Comparison of ENCODE assay signal across 24 cellular contexts in genomic region chr5:168707646-168708300, GRCh38.
DNase-seq lines count a peak whose midpoint lies in the region; ATAC-seq and TF ChIP-seq lines count a peak whose summit lies in the region.
"Had no signal": no experiment of that assay in that cellular context is flagged by ENCODE, and none has a peak within 500 bp of the region (broad histone marks: within the 10 kb centered on the region; RNA-seq: fewer than 3 reads in every experiment).

No MANE protein-coding gene starts in this region.

- H3K9ac ChIP-seq in IMR-90 (ENCODE audit: low read depth, low read length): no peak overlapping the region
- H3K9ac ChIP-seq in mesenchymal stem cell (ENCODE audit: low read length): no peak overlapping the region
- H3K9ac ChIP-seq in SK-N-SH: no peak overlapping the region
- H3K9ac ChIP-seq: BLaER1 treated with 17β-estradiol and CSF1 and Interleukin-3, amounts not matched to agents 10 nM and 100 nM had no signal

- H2BK120ac ChIP-seq in IMR-90 (ENCODE audit: low read depth, low read length) (no peak overlapping the region), mesenchymal stem cell (ENCODE audit: low read depth, low read length) (no peak overlapping the region)

- no peak overlapping the region for H3K4ac ChIP-seq in IMR-90 (ENCODE audit: low read depth, low read length)
- no peak overlapping the region for H3K4ac ChIP-seq in mesenchymal stem cell (ENCODE audit: low read depth in 1 of 2, low read length in 2 of 2)

- H2BK5ac ChIP-seq in IMR-90 (ENCODE audit: low read depth, low read length, poor library complexity, severe bottlenecking) (no peak overlapping the region), mesenchymal stem cell (ENCODE audit: low read depth, low read length, poor library complexity, severe bottlenecking) (no peak overlapping the region)

- DNase-seq in IMR-90 (no peak), cerebellar nuclear complex (lab: John Stamatoyannopoulos, UW) (peak; percentile 26 to 60), mesenchymal stem cell (no peak), upper lobe of right lung (no peak), COLO829 (ENCODE audit: low spot score) (no peak), SK-N-SH (no peak)
- DNase-seq: AML-193; CD4-positive, alpha-beta T cell; DMS53; GDM1; NCI-H1048; NCI-H1417 treated with DMSO at 0.1 percent for 48 hours; NCI-H1694 treated with DMSO at 0.1 percent for 48 hours; NCI-H2081; NCI-H2227 treated with DMSO at 0.1 percent for 48 hours; NCI-H526 treated with DMSO at 0.1 percent for 48 hours; PC-9; SJCRH30 had no signal

- 75% methylated on average over 5 of the region's 9 CpGs; no CpG with 5 or more reads in 1 of the 2 experiments for WGBS in IMR-90 (ENCODE audit: extremely low coverage in 2 of 2, insufficient read length in 1 of 2), 2 experiments
- WGBS in mesenchymal stem cell: 95% methylated on average over 9 of the region's 9 CpGs
- 96% methylated on average over 7 of the region's 9 CpGs for WGBS in SK-N-SH (ENCODE audit: low lambda C conversion rate)

- dilution Hi-C loops in IMR-90 (cut with HindIII; ENCODE audit: low sequenced_read_pairs, unreplicated experiment): no loop called here

- no peaks in the 10 kb centered on the region for H4K20me1 ChIP-seq in IMR-90 (ENCODE audit: insufficient read depth, low read length)
- H4K20me1 ChIP-seq in SK-N-SH (ENCODE audit: insufficient read depth): no peaks in the 10 kb centered on the region
- H4K20me1 ChIP-seq: BLaER1 treated with 17β-estradiol and CSF1 and Interleukin-3, amounts not matched to agents 10 nM and 100 nM had no signal

- H3K27ac ChIP-seq in IMR-90 (ENCODE audit: insufficient read depth, low read length): no peak overlapping the region
- H3K27ac ChIP-seq in mesenchymal stem cell (ENCODE audit: low read length, poor library complexity, severe bottlenecking): no peak overlapping the region
- H3K27ac ChIP-seq in upper lobe of right lung: no peak overlapping the region
- H3K27ac ChIP-seq in SK-N-SH (ENCODE audit: low read depth in 2 of 2, low read length in 1 of 2): peak overlapping the region in 1 of 2 experiments; percentile 61; a peak in 2 of 4 replicates
- H3K27ac ChIP-seq: A549; BLaER1 treated with 17β-estradiol and CSF1 and Interleukin-3, amounts not matched to agents 10 nM and 100 nM; HL-60; PC-9; SJCRH30 had no signal

- no peaks in the 10 kb centered on the region for H3K36me3 Mint-ChIP-seq in activated T-helper 17 cell treated with anti-CD3 and anti-CD28 coated beads, Interleukin-2, amount 50 U/mL, for 72 hours (ENCODE audit: low read depth)

- H3K4me1 ChIP-seq in IMR-90 (ENCODE audit: control insufficient read depth, insufficient read depth, low read length): peaks cover 3% of the 10 kb centered on the region
- peaks cover 2% of the 10 kb centered on the region for H3K4me1 ChIP-seq in mesenchymal stem cell (ENCODE audit: control insufficient read depth, insufficient read depth, low read depth, low read length)
- H3K4me1 ChIP-seq in upper lobe of right lung: no peaks in the 10 kb centered on the region
- peaks cover under 1 to 28% of the 10 kb centered on the region in 2 experiments; a peak in 3 of 4 replicates for H3K4me1 ChIP-seq in SK-N-SH (ENCODE audit: control insufficient read depth in 1 of 2, insufficient read depth in 2 of 2, low read depth in 1 of 2, low read length in 1 of 2)
- H3K4me1 ChIP-seq: SJCRH30 had no signal

- H3K79me1 ChIP-seq in IMR-90 (ENCODE audit: low read depth in 1 of 2, low read length in 2 of 2) (no peaks in the 10 kb centered on the region), mesenchymal stem cell (replicated peaks; ENCODE audit: low read length, poor library complexity, severe bottlenecking) (no peaks in the 10 kb centered on the region)

- no peak overlapping the region for H3K56ac ChIP-seq in IMR-90 (ENCODE audit: extremely low read depth, insufficient read depth, low read length)

- H3K27me3 ChIP-seq in IMR-90 (ENCODE audit: control insufficient read depth, insufficient read depth, low read length) (no peaks in the 10 kb centered on the region), mesenchymal stem cell (ENCODE audit: control insufficient read depth in 1 of 2, insufficient read depth in 1 of 2, low read length in 2 of 2) (no peaks in the 10 kb centered on the region), upper lobe of right lung (no peaks in the 10 kb centered on the region), SK-N-SH (ENCODE audit: insufficient read depth) (no peaks in the 10 kb centered on the region)
- H3K27me3 ChIP-seq: BLaER1 treated with 17β-estradiol and CSF1 and Interleukin-3, amounts not matched to agents 10 nM and 100 nM; SJCRH30 had no signal

- H3K9me1 ChIP-seq in IMR-90 (ENCODE audit: insufficient read depth, low read length): peaks cover 4% of the 10 kb centered on the region; the same call in 1 of the 2 replicates

- H2AK9ac ChIP-seq in IMR-90 (replicated peaks; ENCODE audit: low read depth, low read length, poor library complexity): no peak overlapping the region

- H4K91ac ChIP-seq in IMR-90 (ENCODE audit: insufficient read depth, low read depth, low read length) (no peak overlapping the region), mesenchymal stem cell (ENCODE audit: low read length) (peak overlapping the region; percentile 11)

- H3K4me2 ChIP-seq in IMR-90 (ENCODE audit: low read depth, low read length) (no peak overlapping the region), mesenchymal stem cell (ENCODE audit: low read length, poor library complexity, severe bottlenecking) (no peak overlapping the region), SK-N-SH (no peak overlapping the region)
- H3K4me2 ChIP-seq: A549; BLaER1 treated with 17β-estradiol and CSF1 and Interleukin-3, amounts not matched to agents 10 nM and 100 nM; PC-9 had no signal

- H2AK5ac ChIP-seq in IMR-90 (ENCODE audit: low read depth, low read length) (no peak overlapping the region), mesenchymal stem cell (ENCODE audit: low read length, severe bottlenecking) (no peak overlapping the region)

- no peaks in the 10 kb centered on the region for H3K9me3 Mint-ChIP-seq in activated T-helper 17 cell treated with anti-CD3 and anti-CD28 coated beads, Interleukin-2, amount 50 U/mL, for 72 hours
- H3K9me3 Mint-ChIP-seq: CD4-positive, alpha-beta T cell had no signal

- in situ Hi-C loops in IMR-90 (cut with MboI; ENCODE audit: low sequenced_read_pairs): no loop called here

- H4K5ac ChIP-seq in IMR-90 (ENCODE audit: low read depth, low read length): no peak overlapping the region

- no peaks in the 10 kb centered on the region for H3K79me2 ChIP-seq in SK-N-SH (ENCODE audit: insufficient read depth)

- TF ChIP-seq EP300 in SK-N-SH (IDR thresholded peaks at IDR 0.05; ENCODE audit: borderline replicate concordance in 1 of 2, low read depth in 1 of 2, low read length in 1 of 2): no peak

- H4K8ac ChIP-seq in IMR-90 (ENCODE audit: low read depth in 2 of 2, low read length in 2 of 2) (no peak overlapping the region), mesenchymal stem cell (ENCODE audit: low read length) (no peak overlapping the region)

- TF ChIP-seq RAD21 in IMR-90 (IDR thresholded peaks at IDR 0.05; ENCODE audit: low read length) (no peak), SK-N-SH (IDR thresholded peaks at IDR 0.05; ENCODE audit: low read length) (no peak)

- CTCF ChIA-PET in IMR-90 (lab: Yijun Ruan, JAX): interaction anchor here (0.8 kb wide), 1 partner anchor 236 kb away, joined by 3 read pairs; no protein-coding TSS in a partner anchor
- CTCF ChIA-PET in SK-N-SH (lab: Yijun Ruan, JAX): interaction anchor here (1.0 to 1.9 kb wide), 6 partner anchors 10 to 239 kb away, joined by 3 to 6 read pairs (median 4); no protein-coding TSS in a partner anchor

- H3K9me2 ChIP-seq in SK-N-SH: no peaks in the 10 kb centered on the region

- POLR2A ChIA-PET in IMR-90 (lab: Charles Lee; ENCODE audit: unreplicated experiment) (no interaction called here), SK-N-SH (lab: Yijun Ruan, JAX) (no interaction called here)

- ATAC-seq in IMR-90 (ENCODE audit: low read depth) (no peak), upper lobe of right lung (peak; percentile 28)
- ATAC-seq in activated T-helper 17 cell treated with anti-CD3 and anti-CD28 coated beads, Interleukin-2, amount 50 U/mL, for 72 hours (replicated peaks): no peak
- ATAC-seq: GM12878, Right ventricle myocardium inferior had no signal

- H3K4me1 Mint-ChIP-seq in activated T-helper 17 cell treated with anti-CD3 and anti-CD28 coated beads, Interleukin-2, amount 50 U/mL, for 72 hours: no peaks in the 10 kb centered on the region

- no peaks in the 10 kb centered on the region for H3K27me3 Mint-ChIP-seq in activated T-helper 17 cell treated with anti-CD3 and anti-CD28 coated beads, Interleukin-2, amount 50 U/mL, for 72 hours
- H3K27me3 Mint-ChIP-seq: CD4-positive, alpha-beta T cell had no signal

- no TSS peak for BruUV-seq in IMR-90 (replicated peaks; lab: Mats Ljungman, UMichigan)

- H2BK15ac ChIP-seq in IMR-90 (ENCODE audit: low read depth, low read length): no peak overlapping the region
- no peak overlapping the region for H2BK15ac ChIP-seq in mesenchymal stem cell (ENCODE audit: low read depth, poor library complexity, severe bottlenecking)

- peaks cover 8% of the 10 kb centered on the region for H3F3A ChIP-seq in SK-N-SH (replicated peaks; ENCODE audit: insufficient read depth)

- H3K14ac ChIP-seq in IMR-90 (replicated peaks; ENCODE audit: low read depth, low read length): no peak overlapping the region
- H3K14ac ChIP-seq in mesenchymal stem cell (ENCODE audit: low read length in 2 of 2): no peak overlapping the region

- no peak overlapping the region for H3K4me3 Mint-ChIP-seq in activated T-helper 17 cell treated with anti-CD3 and anti-CD28 coated beads, Interleukin-2, amount 50 U/mL, for 72 hours
- H3K4me3 Mint-ChIP-seq: CD4-positive, alpha-beta T cell had no signal

- H3K23ac ChIP-seq in IMR-90 (ENCODE audit: low read depth, low read length) (no peak overlapping the region), mesenchymal stem cell (ENCODE audit: low read length in 2 of 2) (no peak overlapping the region)

- H3K4me3 ChIP-seq in IMR-90 (ENCODE audit: insufficient read depth, low read depth, low read length): no peak overlapping the region
- no peak overlapping the region for H3K4me3 ChIP-seq in mesenchymal stem cell (ENCODE audit: insufficient read depth in 1 of 2, low read depth in 1 of 2, low read length in 2 of 2)
- H3K4me3 ChIP-seq in upper lobe of right lung: no peak overlapping the region
- H3K4me3 ChIP-seq in SK-N-SH (ENCODE audit: low read depth in 2 of 2, low read length in 1 of 2): no peak overlapping the region
- H3K4me3 ChIP-seq: A549; BLaER1 treated with 17β-estradiol and CSF1 and Interleukin-3, amounts not matched to agents 10 nM and 100 nM; GM12878; PC-9; SJCRH30 had no signal

- TF ChIP-seq CTCF in IMR-90 (conservative IDR thresholded peaks at IDR 0.05; ENCODE audit: low read depth, low read length) (no peak), upper lobe of right lung (IDR thresholded peaks at IDR 0.05) (no peak), SK-N-SH (IDR thresholded peaks at IDR 0.05) (no peak)

- H3K36me3 ChIP-seq in IMR-90 (ENCODE audit: control insufficient read depth, insufficient read depth, low read length): no peaks in the 10 kb centered on the region
- peaks cover 0 to 85% of the 10 kb centered on the region in 2 experiments for H3K36me3 ChIP-seq in mesenchymal stem cell (ENCODE audit: control insufficient read depth in 1 of 2, insufficient read depth in 2 of 2, low read depth in 1 of 2, low read length in 2 of 2)
- H3K36me3 ChIP-seq in upper lobe of right lung: no peaks in the 10 kb centered on the region
- peaks cover 6 to 84% of the 10 kb centered on the region in 2 experiments for H3K36me3 ChIP-seq in SK-N-SH (replicated peaks in 1 of 2; ENCODE audit: control insufficient read depth in 1 of 2, insufficient read depth in 2 of 2, low read length in 1 of 2)
- H3K36me3 ChIP-seq: BLaER1 treated with 17β-estradiol and CSF1 and Interleukin-3, amounts not matched to agents 10 nM and 100 nM; SJCRH30 had no signal

- TF ChIP-seq POLR2A in IMR-90 (IDR thresholded peaks at IDR 0.05; ENCODE audit: low read depth, low read length): no peak

- H2BK12ac ChIP-seq in mesenchymal stem cell (ENCODE audit: low read length in 2 of 2): no peak overlapping the region

- intact Hi-C loops in IMR-90 (cut with micrococcal nuclease): loop anchor here (10.0 kb wide), 1 partner anchor 277 kb away; no protein-coding TSS in a partner anchor
- intact Hi-C loops in upper lobe of right lung (cut with DNase I): no loop called here

- no peaks in the 10 kb centered on the region for H3K9me3 ChIP-seq in IMR-90 (ENCODE audit: control insufficient read depth, insufficient read depth, low read length)
- no peaks in the 10 kb centered on the region for H3K9me3 ChIP-seq in mesenchymal stem cell (ENCODE audit: control insufficient read depth, low read length)
- H3K9me3 ChIP-seq in upper lobe of right lung: no peaks in the 10 kb centered on the region
- H3K9me3 ChIP-seq in SK-N-SH: no peaks in the 10 kb centered on the region
- H3K9me3 ChIP-seq: A549; BLaER1 treated with 17β-estradiol and CSF1 and Interleukin-3, amounts not matched to agents 10 nM and 100 nM; SJCRH30 had no signal

- H3K18ac ChIP-seq in IMR-90 (ENCODE audit: low read depth, low read length): no peak overlapping the region
- H3K18ac ChIP-seq in mesenchymal stem cell (ENCODE audit: low read depth in 1 of 2, low read length in 2 of 2): no peak overlapping the region

- no peak overlapping the region for H2BK20ac ChIP-seq in IMR-90 (ENCODE audit: low read depth, low read length)

- H3K27ac Mint-ChIP-seq in activated T-helper 17 cell treated with anti-CD3 and anti-CD28 coated beads, Interleukin-2, amount 50 U/mL, for 72 hours: no peak overlapping the region
- H3K27ac Mint-ChIP-seq: CD4-positive, alpha-beta T cell had no signal

- H2AFZ ChIP-seq in IMR-90 (replicated peaks; ENCODE audit: low read length, poor library complexity) (peak overlapping the region; percentile 70), mesenchymal stem cell (ENCODE audit: low read depth, low read length) (no peak overlapping the region), SK-N-SH (ENCODE audit: low read depth) (no peak overlapping the region)
- H2AFZ ChIP-seq: PC-9 had no signal

Comparison
In these comparisons a context has a peak if more than half of its experiments do, and no peak if none do; other contexts are left out.
1. DNase-seq: peak in cerebellar nuclear complex (2 of 2); none in IMR-90 (single experiment), mesenchymal stem cell (single experiment), upper lobe of right lung (single experiment), COLO829 (single experiment) and SK-N-SH (single experiment).